In the genomic region with DNA sequence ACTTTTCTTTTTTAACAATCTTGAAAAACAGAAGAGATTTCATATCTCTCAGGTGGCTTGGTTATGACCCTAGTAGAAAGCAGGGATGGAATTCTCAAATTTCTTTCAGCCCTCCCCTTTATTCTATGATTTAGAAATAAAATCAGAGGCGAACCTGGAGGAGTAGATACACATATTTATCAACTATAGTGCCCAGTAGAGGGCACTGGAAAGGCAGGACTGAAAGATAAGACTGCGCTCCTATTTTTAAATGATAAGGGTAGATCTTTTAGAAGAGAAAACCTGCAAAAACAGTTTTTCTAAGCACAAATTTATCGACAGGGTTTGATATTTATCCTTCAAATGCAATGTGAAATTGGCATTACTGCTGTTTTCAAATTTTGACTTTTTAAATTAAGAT, we compare ENCODE assay signal across 1 cellular context.
TF ChIP-seq lines count a peak whose summit lies in the region.

No MANE protein-coding gene starts in this region.

TF ChIP-seq in A549, 52 proteins besides CTCF, POLR2A, EP300 and RAD21 (continued from another document):
- no peak for TF ChIP-seq KDM5A (IDR thresholded peaks at IDR 0.05)
- no peak for TF ChIP-seq CHD2 (IDR thresholded peaks at IDR 0.05; ENCODE audit: low read length, partially characterized antibody)
- TF ChIP-seq RCOR1 (IDR thresholded peaks at IDR 0.05; ENCODE audit: low read depth, low read length), result no peak
- TF ChIP-seq BCL3 (IDR thresholded peaks at IDR 0.05), result no peak
- TF ChIP-seq ESRRA (IDR thresholded peaks at IDR 0.05; ENCODE audit: borderline replicate concordance, low read length), result no peak
- no peak for TF ChIP-seq HEYL (CRISPR knock-in tag; IDR thresholded peaks at IDR 0.05)
- no peak for TF ChIP-seq HOXA7 (CRISPR knock-in tag; IDR thresholded peaks at IDR 0.05)
